In the genomic region with DNA sequence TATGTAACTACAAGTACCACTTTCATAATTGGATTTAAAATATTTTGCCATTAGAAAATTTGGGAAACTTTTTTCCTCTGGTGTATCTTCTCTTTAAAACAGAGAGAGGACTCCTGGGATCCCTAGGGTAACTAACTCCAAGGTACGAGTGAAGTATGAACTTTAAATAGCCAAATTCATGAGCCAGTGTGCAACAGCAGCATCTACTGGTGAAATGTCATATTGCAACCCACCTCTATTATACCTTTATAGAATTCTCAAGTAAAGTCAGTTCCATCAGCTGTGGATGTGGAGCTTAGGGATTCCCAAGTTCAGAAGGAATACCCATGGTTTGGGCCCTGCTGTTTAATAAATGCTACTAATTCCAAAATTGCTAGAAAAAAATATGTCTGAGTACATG, we compare ENCODE assay signal across 1 cellular context.
TF ChIP-seq lines count a peak whose summit lies in the region.

No MANE protein-coding gene starts in this region.

TF ChIP-seq in HEK293, 187 proteins besides CTCF, POLR2A, EP300 and RAD21 (continued from another document):
- peak; percentile 22 for TF ChIP-seq SETDB1 (IDR thresholded peaks at IDR 0.05; ENCODE audit: insufficient read length, low read length)
- no peak for TF ChIP-seq ZNF677 (tag by site-specific recombination; IDR thresholded peaks at IDR 0.05)
- TF ChIP-seq, protein P1, sequence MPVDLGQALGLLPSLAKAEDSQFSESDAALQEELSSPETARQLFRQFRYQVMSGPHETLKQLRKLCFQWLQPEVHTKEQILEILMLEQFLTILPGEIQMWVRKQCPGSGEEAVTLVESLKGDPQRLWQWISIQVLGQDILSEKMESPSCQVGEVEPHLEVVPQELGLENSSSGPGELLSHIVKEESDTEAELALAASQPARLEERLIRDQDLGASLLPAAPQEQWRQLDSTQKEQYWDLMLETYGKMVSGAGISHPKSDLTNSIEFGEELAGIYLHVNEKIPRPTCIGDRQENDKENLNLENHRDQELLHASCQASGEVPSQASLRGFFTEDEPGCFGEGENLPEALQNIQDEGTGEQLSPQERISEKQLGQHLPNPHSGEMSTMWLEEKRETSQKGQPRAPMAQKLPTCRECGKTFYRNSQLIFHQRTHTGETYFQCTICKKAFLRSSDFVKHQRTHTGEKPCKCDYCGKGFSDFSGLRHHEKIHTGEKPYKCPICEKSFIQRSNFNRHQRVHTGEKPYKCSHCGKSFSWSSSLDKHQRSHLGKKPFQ (tag by site-specific recombination; IDR thresholded peaks at IDR 0.05) = no peak
- no peak for TF ChIP-seq ZNF16 (tag by site-specific recombination; IDR thresholded peaks at IDR 0.05; ENCODE audit: low read depth)
- no peak for TF ChIP-seq ZNF23 (tag by site-specific recombination; IDR thresholded peaks at IDR 0.05; ENCODE audit: borderline replicate concordance)
- no peak for TF ChIP-seq ZNF138 (tag by site-specific recombination; IDR thresholded peaks at IDR 0.05; ENCODE audit: borderline replicate concordance)
- TF ChIP-seq MZF1 (tag by site-specific recombination; IDR thresholded peaks at IDR 0.05; ENCODE audit: borderline replicate concordance) = no peak
